Comparison of ENCODE assay signal across 25 cellular contexts in the genomic region with DNA sequence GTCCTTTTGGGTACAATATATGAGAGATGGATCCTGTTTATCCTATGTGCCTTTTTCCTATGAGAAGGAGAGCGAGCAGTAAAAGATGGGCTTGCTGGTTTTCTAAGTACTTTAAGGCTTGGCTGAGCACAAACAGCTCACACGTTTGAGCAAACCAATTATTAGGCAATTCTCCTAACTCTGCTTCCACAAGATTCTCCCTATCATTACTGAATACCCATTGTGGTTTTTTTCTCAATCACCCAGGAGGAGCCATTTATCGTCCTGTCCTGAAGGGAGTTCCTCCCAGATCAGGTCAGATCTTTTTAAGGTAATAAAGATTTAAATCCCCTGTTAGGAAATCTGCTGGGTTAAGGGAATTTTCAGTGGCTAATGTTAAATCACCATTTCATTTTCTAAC.
"Had no signal": no experiment of that assay in that cellular context is flagged by ENCODE, and none has a peak within 500 bp of the region (broad histone marks: within the 10 kb centered on the region; RNA-seq: fewer than 3 reads in every experiment).

No MANE protein-coding gene starts in this region.

- H3K27ac ChIP-seq: adrenal gland, esophagus muscularis mucosa, gastroesophageal sphincter had no signal

- DNase-seq: activated CD4-positive, alpha-beta T cell treated with anti-CD3 and anti-CD28 coated beads for 36 hours; activated CD4-positive, alpha-beta T cell treated with anti-CD3 and anti-CD28 coated beads, Interleukin-2, amount 50 U/mL, for 48 hours; activated CD8-positive, alpha-beta memory T cell treated with anti-CD3 and anti-CD28 coated beads, Interleukin-2, amount 50 U/mL, for 48 hours; activated naive CD4-positive, alpha-beta T cell; activated T-cell treated with anti-CD3 and anti-CD28 coated beads, Interleukin-2, amount 50 U/mL, for 4 hours; adrenal gland; effector memory CD4-positive, alpha-beta T cell; head of caudate nucleus; islet precursor cell; left cardiac atrium; mesenchymal stem cell; nephron progenitor cell; occipital lobe; stimulated activated CD4-positive, alpha-beta T cell treated with anti-CD3 and anti-CD28 coated beads, Interleukin-2, amount 100 ng/mL, for 24 hours; T-helper 9 cell had no signal

- H3K27me3 ChIP-seq: adrenal gland, esophagus muscularis mucosa, gastroesophageal sphincter, transverse colon had no signal

- ATAC-seq: activated CD4-positive, alpha-beta T cell treated with anti-CD3 and anti-CD28 coated beads for 36 hours; activated T-cell treated with anti-CD3 and anti-CD28 coated beads, Interleukin-2, amount 50 U/mL, for 4 hours; gastroesophageal sphincter; left cardiac atrium; sciatic nerve; stimulated activated memory B cell treated with anti-CD40 and anti-IgM and Interleukin-4, amounts not matched to agents 10 μg/mL and 1 μg/mL and 100 μg/mL, for 72 hours; WTC11 had no signal

- H3K4me1 ChIP-seq: adrenal gland, esophagus muscularis mucosa, gastroesophageal sphincter, transverse colon had no signal

- H3K36me3 ChIP-seq: adrenal gland, transverse colon had no signal

- H3K9me3 ChIP-seq: adrenal gland, esophagus muscularis mucosa, gastroesophageal sphincter, transverse colon had no signal

- FAIRE-seq: astrocyte, colon, small intestine, urothelium cell line had no signal

- H3K4me3 ChIP-seq: adrenal gland, esophagus muscularis mucosa, gastroesophageal sphincter, transverse colon had no signal
